Comparison of ENCODE assay signal across 26 cellular contexts in genomic region chr9:83197611-83198010, GRCh38.
DNase-seq lines count a peak whose midpoint lies in the region; ATAC-seq and TF ChIP-seq lines count a peak whose summit lies in the region.
"Had no signal": no experiment of that assay in that cellular context is flagged by ENCODE, and none has a peak within 500 bp of the region (broad histone marks: within the 10 kb centered on the region; RNA-seq: fewer than 3 reads in every experiment).

No MANE protein-coding gene starts in this region.

- no peak overlapping the region for H3K4me3 ChIP-seq in SK-N-MC
- no peak overlapping the region for H3K4me3 ChIP-seq in smooth muscle cell
- H3K4me3 ChIP-seq: cardiac muscle cell, coronary artery, Peyer's patch, suprapubic skin, upper lobe of right lung had no signal

- TF ChIP-seq CTCF in smooth muscle cell (IDR thresholded peaks at IDR 0.05; ENCODE audit: borderline replicate concordance, insufficient read depth, poor library complexity, severe bottlenecking) = no peak

- no peak for ATAC-seq in GM19452 (IDR thresholded peaks at IDR 0.05; ENCODE audit: unreplicated experiment)
- ATAC-seq: effector memory CD8-positive, alpha-beta T cell; left lobe of liver; upper lobe of right lung had no signal

- peak; percentile 43 for DNase-seq in G401 (ENCODE audit: low spot score)
- peak; percentile 61 for DNase-seq in NCI-H1694 treated with DMSO at 0.1 percent for 48 hours (lab: John Stamatoyannopoulos, UW)
- peak; percentile 10 for DNase-seq in SK-N-MC (ENCODE audit: low read depth, low spot score)
- peak; percentile 53 for DNase-seq in retina
- DNase-seq in smooth muscle cell (lab: John Stamatoyannopoulos, UW; ENCODE audit: unreplicated experiment) = no peak
- DNase-seq in amygdala (lab: John Stamatoyannopoulos, UW) = no peak
- DNase-seq: activated CD4-positive, alpha-beta T cell treated with anti-CD3 and anti-CD28 coated beads, Interleukin-2, amount 10 ng/mL, durations not matched to agents 24 days and 14 days; activated CD8-positive, alpha-beta memory T cell treated with anti-CD3 and anti-CD28 coated beads for 24 hours; activated effector memory CD4-positive, alpha-beta T cell treated with Interleukin-2 at 50 U/mL for 16 hours; anterior cingulate cortex; Calu3; effector memory CD8-positive, alpha-beta T cell; erythroblast; NCI-H1436 treated with DMSO at 0.1 percent for 48 hours; NCI-H526; Peyer's patch; SIG-M5; stimulated activated naive CD4-positive, alpha-beta T cell treated with Interleukin-2 at 50 U/mL for 16 hours; T-helper 9 cell; upper lobe of right lung; WERI-Rb-1 had no signal

- H3F3A ChIP-seq in smooth muscle cell (ENCODE audit: low read depth) = no peaks in the 10 kb centered on the region

- peaks cover 15% of the 10 kb centered on the region for H3K27me3 ChIP-seq in smooth muscle cell (ENCODE audit: low read depth)
- H3K27me3 ChIP-seq: cardiac muscle cell, Peyer's patch, upper lobe of right lung had no signal

- H3K4me1 ChIP-seq in smooth muscle cell (ENCODE audit: low read depth) = peaks cover 5% of the 10 kb centered on the region
- H3K4me1 ChIP-seq: Peyer's patch, suprapubic skin, upper lobe of right lung had no signal

- H2AFZ ChIP-seq in smooth muscle cell (ENCODE audit: low read depth) = no peak overlapping the region

- no peak overlapping the region for H3K9ac ChIP-seq in SK-N-MC (ENCODE audit: insufficient read length)
- no peak overlapping the region for H3K9ac ChIP-seq in smooth muscle cell (ENCODE audit: low read depth)

- 73% methylated on average over 6 of the region's 6 CpGs for WGBS in smooth muscle cell (ENCODE audit: low lambda C conversion rate)

- in situ Hi-C loops in G401 (cut with HindIII; ENCODE audit: low sequenced_read_pairs) = no loop called here

- H3K9me3 ChIP-seq in SK-N-MC (ENCODE audit: low read depth, low read length) (no peaks in the 10 kb centered on the region), smooth muscle cell (replicated peaks; ENCODE audit: low read depth) (no peaks in the 10 kb centered on the region)
- H3K9me3 ChIP-seq: Peyer's patch, suprapubic skin, upper lobe of right lung had no signal

- H3K79me2 ChIP-seq in smooth muscle cell (ENCODE audit: low read depth) = no peaks in the 10 kb centered on the region

- H3K4me2 ChIP-seq in smooth muscle cell = no peak overlapping the region

- no peaks in the 10 kb centered on the region for H4K20me1 ChIP-seq in smooth muscle cell (ENCODE audit: low read depth)

- no peaks in the 10 kb centered on the region for H3K36me3 ChIP-seq in SK-N-MC (ENCODE audit: insufficient read depth, low read length)
- H3K36me3 ChIP-seq in smooth muscle cell (ENCODE audit: low read depth) = no peaks in the 10 kb centered on the region
- H3K36me3 ChIP-seq: cardiac muscle cell, Peyer's patch, suprapubic skin, upper lobe of right lung, WERI-Rb-1 had no signal

- H3K27ac ChIP-seq in SK-N-MC (no peak overlapping the region), smooth muscle cell (ENCODE audit: low read depth) (no peak overlapping the region)
- H3K27ac ChIP-seq: coronary artery, Peyer's patch, suprapubic skin, upper lobe of right lung, WERI-Rb-1 had no signal

Comparison
In these comparisons a context has a peak if more than half of its experiments do, and no peak if none do; other contexts are left out.
1. DNase-seq: peak in G401 (single experiment), NCI-H1694 treated with DMSO at 0.1 percent for 48 hours (single experiment), SK-N-MC (single experiment) and retina (single experiment); none in smooth muscle cell (single experiment) and amygdala (0 of 56).